21 cellular contexts compared by ENCODE assay signal in the genomic region with DNA sequence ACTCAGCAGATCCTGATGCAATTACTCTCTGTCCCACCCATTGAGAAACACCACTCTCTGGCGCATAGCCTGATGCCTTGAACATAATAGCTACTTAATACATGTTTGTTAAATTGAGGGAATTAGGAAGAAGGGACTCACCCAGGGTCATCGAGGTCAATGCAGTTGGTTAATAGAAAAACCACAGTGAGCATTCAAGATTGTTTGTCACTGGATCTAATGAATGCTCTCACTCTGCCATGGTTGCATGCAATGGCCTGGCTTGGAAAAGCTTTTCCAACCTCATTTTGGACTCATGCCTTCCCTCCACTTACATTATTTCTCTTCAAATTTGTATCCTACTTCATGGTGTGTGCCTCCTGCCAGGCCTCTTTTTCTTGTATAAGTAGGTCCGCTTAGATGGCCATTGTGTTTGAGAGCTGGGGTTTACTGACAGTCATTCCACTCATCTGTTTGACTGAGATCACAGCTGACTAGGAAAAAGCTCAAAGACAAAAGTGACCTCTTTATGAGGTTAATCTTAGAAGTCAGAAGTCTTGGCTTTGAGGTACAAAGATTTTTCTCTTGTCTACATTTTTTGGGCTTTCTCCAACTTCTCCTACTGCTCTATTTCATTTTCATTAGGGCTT.
"Had no signal": no experiment of that assay in that cellular context is flagged by ENCODE, and none has a peak within 500 bp of the region (broad histone marks: within the 10 kb centered on the region; RNA-seq: fewer than 3 reads in every experiment).

No MANE protein-coding gene starts in this region.

- H3K27me3 ChIP-seq: brain microvascular endothelial cell, cardiac muscle cell had no signal

- ATAC-seq: activated CD8-positive, alpha-beta T cell treated with anti-CD3 and anti-CD28 coated beads, Interleukin-2, amount 10 ng/mL, durations not matched to agents 7 days and 5 days; activated naive CD4-positive, alpha-beta T cell treated with anti-CD3 and anti-CD28 coated beads, Interleukin-2, amount 50 U/mL, for 72 hours; activated naive CD8-positive, alpha-beta T cell treated with anti-CD3 and anti-CD28 coated beads, Interleukin-2, amount 50 U/mL, for 24 hours; PC-3 had no signal

- H3K27ac ChIP-seq: brain microvascular endothelial cell, cardiac muscle cell had no signal

- DNase-seq: activated CD4-positive, alpha-beta T cell treated with anti-CD3 and anti-CD28 coated beads for 48 hours; activated CD4-positive, alpha-beta T cell treated with anti-CD3 and anti-CD28 coated beads, Interleukin-2, amount 50 U/mL, for 4 hours; activated CD4-positive, CD25-positive, alpha-beta regulatory T cell treated with anti-CD3 and anti-CD28 coated beads, Interleukin-2, amount 50 U/mL, for 72 hours; activated CD8-positive, alpha-beta memory T cell treated with anti-CD3 and anti-CD28 coated beads, Interleukin-2, amount 50 U/mL, for 48 hours; activated CD8-positive, alpha-beta T cell treated with anti-CD3 and anti-CD28 coated beads, Interleukin-2, amount 10 ng/mL, durations not matched to agents 7 days and 5 days; activated effector memory CD4-positive, alpha-beta T cell treated with Interleukin-2 at 50 U/mL for 16 hours; activated naive CD4-positive, alpha-beta T cell; activated naive CD8-positive, alpha-beta T cell treated with anti-CD3 and anti-CD28 coated beads, Interleukin-2, amount 50 U/mL, for 24 hours; activated T-cell treated with anti-CD3 and anti-CD28 coated beads, Interleukin-2, amount 50 U/mL, for 1 hour; amniotic stem cell; brain microvascular endothelial cell; KG1; NCI-H1092; NCI-H1930; NCI-H345; NCI-H510A; NCI-H69; PC-3; SHP77 had no signal

- H3K36me3 ChIP-seq: brain microvascular endothelial cell, cardiac muscle cell had no signal

- H3K4me3 ChIP-seq: cardiac muscle cell had no signal
